10 cellular contexts compared by ENCODE assay signal in genomic region chr4:55444822-55445221, GRCh38. TPM values are rescaled to one million over a fixed set of nuclear protein-coding genes. Genes with fewer than 3 reads are reported as not detected.
DNase-seq lines count a peak whose midpoint lies in the region; ATAC-seq and TF ChIP-seq lines count a peak whose summit lies in the region.
"Had no signal": no experiment of that assay in that cellular context is flagged by ENCODE, and none has a peak within 500 bp of the region (broad histone marks: within the 10 kb centered on the region; RNA-seq: fewer than 3 reads in every experiment).

No MANE protein-coding gene starts in this region.

- H3K27me3 ChIP-seq in liver (ENCODE audit: control insufficient read depth in 4 of 4, insufficient read depth in 4 of 4, low read length in 3 of 4) = no peaks in the 10 kb centered on the region

- 52% methylated on average over 2 of the region's 2 CpGs for WGBS in liver

- H3K9me3 ChIP-seq in liver (ENCODE audit: control insufficient read depth in 4 of 4, low read length in 3 of 4) = no peaks in the 10 kb centered on the region

- ATAC-seq in HG03460 (IDR thresholded peaks at IDR 0.05; ENCODE audit: unreplicated experiment) = no peak

- H3K27ac ChIP-seq in liver (ENCODE audit: low read depth in 1 of 2, low read length in 2 of 2) = no peak overlapping the region
- H3K27ac ChIP-seq: HL-60 had no signal

- no peak overlapping the region for H3K9ac ChIP-seq in liver (ENCODE audit: low read depth in 1 of 2, low read length in 2 of 2)

- peaks cover 5 to 54% (median 16%) of the 10 kb centered on the region in 4 donors for H3K36me3 ChIP-seq in liver (ENCODE audit: control insufficient read depth in 4 of 4, insufficient read depth in 3 of 4, low read depth in 1 of 4, low read length in 3 of 4)

- DNase-seq in DMS53 (lab: John Stamatoyannopoulos, UW) = peak; percentile 48
- DNase-seq in astrocyte of the hippocampus (ENCODE audit: low read depth, low spot score) = peak; percentile 55
- no peak for DNase-seq in amniotic stem cell (lab: John Stamatoyannopoulos, UW)
- no peak for DNase-seq in SKM-1 (lab: John Stamatoyannopoulos, UW; ENCODE audit: unreplicated experiment)
- DNase-seq in stimulated activated CD4-positive, alpha-beta T cell treated with anti-CD3 and anti-CD28 coated beads, Interleukin-4, amount 100 ng/mL, for 4 hours = no peak
- DNase-seq: activated naive CD4-positive, alpha-beta T cell treated with Interleukin-2 at 50 U/mL for 16 hours had no signal

- TF ChIP-seq RAD21 in Ishikawa (IDR thresholded peaks at IDR 0.05; ENCODE audit: low read depth) = peak; percentile 47
- peak; percentile 51 to 61 for TF ChIP-seq RAD21 in liver (IDR thresholded peaks at IDR 0.05)

- TF ChIP-seq CTCF in liver (IDR thresholded peaks at IDR 0.05; ENCODE audit: low read depth, low read length, missing input control) = peak; percentile 5

- no peak overlapping the region for H3K4me3 ChIP-seq in liver (ENCODE audit: low read depth in 1 of 3, low read length in 3 of 3)

- H3K4me1 ChIP-seq in liver (ENCODE audit: control insufficient read depth in 4 of 4, insufficient read depth in 4 of 4, low read length in 3 of 4) = no peaks in the 10 kb centered on the region

- TF ChIP-seq EP300 in Ishikawa (IDR thresholded peaks at IDR 0.05; ENCODE audit: borderline replicate concordance) = no peak

TF ChIP-seq in Ishikawa, 13 proteins besides CTCF, POLR2A, EP300 and RAD21:
- TF ChIP-seq, protein P1, sequence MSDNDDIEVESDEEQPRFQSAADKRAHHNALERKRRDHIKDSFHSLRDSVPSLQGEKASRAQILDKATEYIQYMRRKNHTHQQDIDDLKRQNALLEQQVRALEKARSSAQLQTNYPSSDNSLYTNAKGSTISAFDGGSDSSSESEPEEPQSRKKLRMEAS (IDR thresholded peaks at IDR 0.05) = no peak
- TF ChIP-seq TAF1 (IDR thresholded peaks at IDR 0.05; ENCODE audit: low read depth) (no peak), REST (IDR thresholded peaks at IDR 0.05; ENCODE audit: low read depth) (no peak), CEBPB (IDR thresholded peaks at IDR 0.05) (no peak), EGR1 (IDR thresholded peaks at IDR 0.05) (no peak), FOXM1 (IDR thresholded peaks at IDR 0.05; ENCODE audit: borderline replicate concordance, low read depth) (no peak), NFIC (IDR thresholded peaks at IDR 0.05) (no peak), YY1 (IDR thresholded peaks at IDR 0.05; ENCODE audit: low read depth) (no peak), CREB1 (IDR thresholded peaks at IDR 0.05; ENCODE audit: low read depth) (no peak), TCF12 (IDR thresholded peaks at IDR 0.05; ENCODE audit: low read depth) (no peak), TEAD4 (IDR thresholded peaks at IDR 0.05) (no peak), ZBTB7A (IDR thresholded peaks at IDR 0.05; ENCODE audit: low read depth) (no peak)
- TF ChIP-seq, protein P2, sequence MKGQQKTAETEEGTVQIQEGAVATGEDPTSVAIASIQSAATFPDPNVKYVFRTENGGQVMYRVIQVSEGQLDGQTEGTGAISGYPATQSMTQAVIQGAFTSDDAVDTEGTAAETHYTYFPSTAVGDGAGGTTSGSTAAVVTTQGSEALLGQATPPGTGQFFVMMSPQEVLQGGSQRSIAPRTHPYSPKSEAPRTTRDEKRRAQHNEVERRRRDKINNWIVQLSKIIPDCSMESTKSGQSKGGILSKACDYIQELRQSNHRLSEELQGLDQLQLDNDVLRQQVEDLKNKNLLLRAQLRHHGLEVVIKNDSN (IDR thresholded peaks at IDR 0.05) = no peak

TF ChIP-seq in liver, 16 proteins besides CTCF, POLR2A, EP300 and RAD21:
- TF ChIP-seq RXRA (IDR thresholded peaks at IDR 0.05) (no peak), ATF3 (IDR thresholded peaks at IDR 0.05) (no peak), HNF4G (IDR thresholded peaks at IDR 0.05) (no peak), EGR1 (IDR thresholded peaks at IDR 0.05; ENCODE audit: low read depth in 2 of 2) (no peak), GABPA (IDR thresholded peaks at IDR 0.05 in 1 of 2, conservative IDR thresholded peaks at IDR 0.05 in 1 of 2) (no peak), JUND (IDR thresholded peaks at IDR 0.05) (no peak), FOXA2 (IDR thresholded peaks at IDR 0.05) (no peak), NR2F2 (IDR thresholded peaks at IDR 0.05) (no peak), HNF4A (conservative IDR thresholded peaks at IDR 0.05) (no peak), SP1 (IDR thresholded peaks at IDR 0.05) (no peak), TAF1 (conservative IDR thresholded peaks at IDR 0.05) (no peak)
- TF ChIP-seq, protein P3, sequence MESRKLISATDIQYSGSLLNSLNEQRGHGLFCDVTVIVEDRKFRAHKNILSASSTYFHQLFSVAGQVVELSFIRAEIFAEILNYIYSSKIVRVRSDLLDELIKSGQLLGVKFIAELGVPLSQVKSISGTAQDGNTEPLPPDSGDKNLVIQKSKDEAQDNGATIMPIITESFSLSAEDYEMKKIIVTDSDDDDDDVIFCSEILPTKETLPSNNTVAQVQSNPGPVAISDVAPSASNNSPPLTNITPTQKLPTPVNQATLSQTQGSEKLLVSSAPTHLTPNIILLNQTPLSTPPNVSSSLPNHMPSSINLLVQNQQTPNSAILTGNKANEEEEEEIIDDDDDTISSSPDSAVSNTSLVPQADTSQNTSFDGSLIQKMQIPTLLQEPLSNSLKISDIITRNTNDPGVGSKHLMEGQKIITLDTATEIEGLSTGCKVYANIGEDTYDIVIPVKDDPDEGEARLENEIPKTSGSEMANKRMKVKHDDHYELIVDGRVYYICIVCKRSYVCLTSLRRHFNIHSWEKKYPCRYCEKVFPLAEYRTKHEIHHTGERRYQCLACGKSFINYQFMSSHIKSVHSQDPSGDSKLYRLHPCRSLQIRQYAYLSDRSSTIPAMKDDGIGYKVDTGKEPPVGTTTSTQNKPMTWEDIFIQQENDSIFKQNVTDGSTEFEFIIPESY (IDR thresholded peaks at IDR 0.05) = no peak

RNA-seq across cellular contexts. Expression of gene TMEM165, which starts 49.1 kb away (rescaled TPM):
- total RNA-seq in liver = 10 to 100 TPM; 41.4 to 42.1 TPM
- 10 to 100 TPM; 16.4 to 16.7 TPM for polyA plus RNA-seq in liver

Comparison
In these comparisons a context has a peak if more than half of its experiments do, and no peak if none do; other contexts are left out.
1. DNase-seq: peak in DMS53 (single experiment) and astrocyte of the hippocampus (single experiment); none in amniotic stem cell (single experiment), SKM-1 (single experiment) and stimulated activated CD4-positive, alpha-beta T cell treated with anti-CD3 and anti-CD28 coated beads, Interleukin-4, amount 100 ng/mL, for 4 hours (0 of 2).